8 cellular contexts compared by ENCODE assay signal in the genomic region with DNA sequence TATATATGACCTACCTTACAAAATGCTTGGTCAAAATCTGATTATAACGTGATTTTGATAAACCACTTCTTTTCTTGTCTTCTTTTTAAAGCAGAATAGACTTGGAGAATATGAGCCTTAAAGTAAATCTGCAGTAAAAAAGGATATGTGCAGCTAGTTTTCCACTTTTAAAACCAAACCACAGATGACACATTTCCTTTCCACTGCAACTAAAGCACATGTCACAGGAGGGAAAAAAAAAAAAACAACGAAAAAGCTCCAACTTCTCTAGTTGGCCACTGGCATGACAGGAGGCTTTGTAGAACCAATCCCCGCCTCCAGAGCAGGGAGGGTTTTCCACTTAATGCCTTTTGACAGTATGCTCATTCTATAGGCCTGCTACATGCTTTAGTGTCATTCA. TPM values are rescaled to one million over a fixed set of nuclear protein-coding genes. Genes with fewer than 3 reads are reported as not detected.
DNase-seq lines count a peak whose midpoint lies in the region; TF ChIP-seq lines count a peak whose summit lies in the region.

A gene with protein sequence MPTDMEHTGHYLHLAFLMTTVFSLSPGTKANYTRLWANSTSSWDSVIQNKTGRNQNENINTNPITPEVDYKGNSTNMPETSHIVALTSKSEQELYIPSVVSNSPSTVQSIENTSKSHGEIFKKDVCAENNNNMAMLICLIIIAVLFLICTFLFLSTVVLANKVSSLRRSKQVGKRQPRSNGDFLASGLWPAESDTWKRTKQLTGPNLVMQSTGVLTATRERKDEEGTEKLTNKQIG (minus strand): TSS at position 142 of the 400 bp plus-strand sequence. CDS start 2,609 bp downstream, outside the sequence.

- H3K9me3 Mint-ChIP-seq in HFFc6 (no peaks in the 10 kb centered on the region), Calu3 (ENCODE audit: low read depth, unreplicated experiment) (no peaks in the 10 kb centered on the region), endodermal cell (no peaks in the 10 kb centered on the region)
- no peaks in the 10 kb centered on the region for H3K9me3 Mint-ChIP-seq in T-helper 1 cell treated with Interleukin-12 subunit alpha and Interleukin-12 subunit beta and Interleukin-4 antibody, amounts not matched to agents 30 μg/mL and 1 μg/mL, for 36 hours

- peaks cover 1% of the 10 kb centered on the region; the same call in 1 of the 2 replicates for H3K27me3 Mint-ChIP-seq in HFFc6 (ENCODE audit: insufficient read depth)
- no peaks in the 10 kb centered on the region for H3K27me3 Mint-ChIP-seq in T-helper 1 cell treated with Interleukin-12 subunit alpha and Interleukin-12 subunit beta and Interleukin-4 antibody, amounts not matched to agents 30 μg/mL and 1 μg/mL, for 36 hours (ENCODE audit: low read depth)
- H3K27me3 Mint-ChIP-seq in Calu3 (ENCODE audit: unreplicated experiment): no peaks in the 10 kb centered on the region
- H3K27me3 Mint-ChIP-seq in endodermal cell (ENCODE audit: insufficient read depth): no peaks in the 10 kb centered on the region

- no TSS peak for BruUV-seq in Calu3 (replicated peaks; lab: Mats Ljungman, UMichigan)

- peaks cover 42% of the 10 kb centered on the region for H3K36me3 Mint-ChIP-seq in HFFc6 (ENCODE audit: low read depth)
- H3K36me3 Mint-ChIP-seq in T-helper 1 cell treated with Interleukin-12 subunit alpha and Interleukin-12 subunit beta and Interleukin-4 antibody, amounts not matched to agents 30 μg/mL and 1 μg/mL, for 36 hours (ENCODE audit: low read depth): peaks cover 26% of the 10 kb centered on the region
- H3K36me3 Mint-ChIP-seq in Calu3 (ENCODE audit: insufficient read depth, unreplicated experiment): no peaks in the 10 kb centered on the region
- peaks cover 18% of the 10 kb centered on the region for H3K36me3 Mint-ChIP-seq in endodermal cell (ENCODE audit: low read depth)

- POLR2A ChIA-PET in AG04450 (lab: Yijun Ruan, JAX): interaction anchor here (0.8 kb wide), 1 partner anchor 19 kb away, joined by 6 read pairs; no protein-coding TSS in a partner anchor

- intact Hi-C loops in Calu3 (cut with micrococcal nuclease; ENCODE audit: unreplicated experiment): no loop called here

- 80 to 93% methylated on average over 2 to 3 of the region's 3 CpGs for WGBS in endodermal cell (ENCODE audit: insufficient coverage in 1 of 2, insufficient read length in 1 of 2), 2 experiments

- no peak within 1 kb of the TSS for H3K27ac ChIP-seq in AG04450 (ENCODE audit: low read depth, low read length)
- H3K27ac ChIP-seq in layer of hippocampus (ENCODE audit: low read depth, low read length): peak within 1 kb of the TSS; percentile 79
- no peak within 1 kb of the TSS for H3K27ac ChIP-seq in endodermal cell (ENCODE audit: low read depth, low read length)

- peak within 1 kb of the TSS; percentile 83 for H3K27ac Mint-ChIP-seq in HFFc6
- peak within 1 kb of the TSS; percentile 92 for H3K27ac Mint-ChIP-seq in T-helper 1 cell treated with Interleukin-12 subunit alpha and Interleukin-12 subunit beta and Interleukin-4 antibody, amounts not matched to agents 30 μg/mL and 1 μg/mL, for 36 hours
- no peak within 1 kb of the TSS for H3K27ac Mint-ChIP-seq in Calu3 (ENCODE audit: unreplicated experiment)
- H3K27ac Mint-ChIP-seq in endodermal cell: no peak within 1 kb of the TSS

- H3K9me3 ChIP-seq in AG04450 (ENCODE audit: control insufficient read depth, insufficient read depth, low read length): no peaks in the 10 kb centered on the region
- H3K9me3 ChIP-seq in endodermal cell (ENCODE audit: control insufficient read depth, low read length): no peaks in the 10 kb centered on the region

- H3K27me3 ChIP-seq in AG04450 (ENCODE audit: control insufficient read depth, insufficient read depth, low read length): no peaks in the 10 kb centered on the region
- H3K27me3 ChIP-seq in layer of hippocampus (ENCODE audit: control insufficient read depth, insufficient read depth, low read length): no peaks in the 10 kb centered on the region
- no peaks in the 10 kb centered on the region for H3K27me3 ChIP-seq in endodermal cell (ENCODE audit: control insufficient read depth, insufficient read depth, low read length, poor library complexity, severe bottlenecking)

- DNase-seq in AG04450 (ENCODE audit: low read depth, low spot score): no peak
- DNase-seq in HFFc6: peak; percentile 70
- DNase-seq in amygdala (lab: John Stamatoyannopoulos, UW): peak in 36 of 56 donors; percentile 2 to 73 (median 30)
- peak; percentile 71 for DNase-seq in stimulated activated CD8-positive, alpha-beta memory T cell treated with anti-CD3 and anti-CD28 coated beads, Interleukin-12 subunit alpha, Interleukin-12 subunit beta, amount 100 ng/mL, for 1 hour (ENCODE audit: low read depth)
- DNase-seq in Calu3: no peak
- DNase-seq in endodermal cell: no peak

- peak within 1 kb of the TSS; percentile 10; the same call in 1 of the 2 replicates for H3K4me3 ChIP-seq in AG04450 (ENCODE audit: low read depth, low read length)
- H3K4me3 ChIP-seq in endodermal cell (ENCODE audit: low read length): no peak within 1 kb of the TSS

- H3K4me1 ChIP-seq in endodermal cell (ENCODE audit: control insufficient read depth, insufficient read depth, low read length): no peaks in the 10 kb centered on the region

- H3K36me3 ChIP-seq in endodermal cell (ENCODE audit: control insufficient read depth, insufficient read depth, low read length): peaks cover 15% of the 10 kb centered on the region

- H3K4me1 Mint-ChIP-seq in HFFc6 (ENCODE audit: low read depth): peaks cover 40% of the 10 kb centered on the region
- H3K4me1 Mint-ChIP-seq in T-helper 1 cell treated with Interleukin-12 subunit alpha and Interleukin-12 subunit beta and Interleukin-4 antibody, amounts not matched to agents 30 μg/mL and 1 μg/mL, for 36 hours (ENCODE audit: low read depth): peaks cover 28% of the 10 kb centered on the region
- H3K4me1 Mint-ChIP-seq in Calu3 (ENCODE audit: low read depth, unreplicated experiment): no peaks in the 10 kb centered on the region
- peaks cover 3% of the 10 kb centered on the region for H3K4me1 Mint-ChIP-seq in endodermal cell

- H3K9ac ChIP-seq in endodermal cell (ENCODE audit: extremely low read depth, low read length, poor library complexity, severe bottlenecking): no peak within 1 kb of the TSS

- H3K4me3 Mint-ChIP-seq in HFFc6: peak within 1 kb of the TSS; percentile 76
- peak within 1 kb of the TSS; percentile 82 for H3K4me3 Mint-ChIP-seq in T-helper 1 cell treated with Interleukin-12 subunit alpha and Interleukin-12 subunit beta and Interleukin-4 antibody, amounts not matched to agents 30 μg/mL and 1 μg/mL, for 36 hours
- no peak within 1 kb of the TSS for H3K4me3 Mint-ChIP-seq in Calu3 (ENCODE audit: low read depth, unreplicated experiment)
- no peak within 1 kb of the TSS for H3K4me3 Mint-ChIP-seq in endodermal cell

- TF ChIP-seq CTCF in AG04450 (IDR thresholded peaks at IDR 0.05; ENCODE audit: low read depth, low read length) (no peak), HFFc6 (IDR thresholded peaks at IDR 0.05) (no peak), Calu3 (IDR thresholded peaks at IDR 0.05; ENCODE audit: unreplicated experiment) (no peak), endodermal cell (conservative IDR thresholded peaks at IDR 0.05) (no peak)

- CTCF ChIA-PET in AG04450 (lab: Charles Lee) (no interaction called here), Calu3 (lab: Charles Lee) (interaction anchor here (0.6 kb wide), 1 partner anchor 68 kb away, joined by 4 read pairs; no protein-coding TSS in a partner anchor)

RNA-seq across cellular contexts. Expression of the gene that starts here (rescaled TPM):
- 0.46 and 1.2 TPM in 2 replicates for polyA plus RNA-seq in AG04450 (2011; rRNA removed)
- polyA minus RNA-seq in AG04450 (2011; rRNA and poly(A)+ RNA removed): 0.14 and 0.52 TPM in 2 replicates
- 1 to 10 TPM in 5 of 6 experiments, under 1 TPM in 1; 1.00 to 1.7 (median 1.4) TPM for total RNA-seq in HFFc6 (2021; fragmentation: NEBNext Ultra II Directional; extraction: Animal tissue kit (Norgen Biotek cat#: 25700))
- total RNA-seq in Calu3 (2022) (not detected in 2 replicates), endodermal cell (not detected)
- polyA plus RNA-seq in endodermal cell (2013, experiment 1 of 2): not detected
- polyA plus RNA-seq in endodermal cell (2013, experiment 2 of 2): not detected

Comparison
In these comparisons a context has a peak if more than half of its experiments do, and no peak if none do; other contexts are left out.
1. DNase-seq: peak in HFFc6 (single experiment), amygdala (36 of 56) and stimulated activated CD8-positive, alpha-beta memory T cell treated with anti-CD3 and anti-CD28 coated beads, Interleukin-12 subunit alpha, Interleukin-12 subunit beta, amount 100 ng/mL, for 1 hour (single experiment); none in AG04450 (single experiment), Calu3 (single experiment) and endodermal cell (single experiment).
2. H3K27ac Mint-ChIP-seq: peak in HFFc6 (single experiment) and T-helper 1 cell treated with Interleukin-12 subunit alpha and Interleukin-12 subunit beta and Interleukin-4 antibody, amounts not matched to agents 30 μg/mL and 1 μg/mL, for 36 hours (single experiment); none in Calu3 (single experiment) and endodermal cell (single experiment).
3. H3K4me3 Mint-ChIP-seq: peak in HFFc6 (single experiment) and T-helper 1 cell treated with Interleukin-12 subunit alpha and Interleukin-12 subunit beta and Interleukin-4 antibody, amounts not matched to agents 30 μg/mL and 1 μg/mL, for 36 hours (single experiment); none in Calu3 (single experiment) and endodermal cell (single experiment).